ENCODE assay signal across 8 cellular contexts in the genomic region with DNA sequence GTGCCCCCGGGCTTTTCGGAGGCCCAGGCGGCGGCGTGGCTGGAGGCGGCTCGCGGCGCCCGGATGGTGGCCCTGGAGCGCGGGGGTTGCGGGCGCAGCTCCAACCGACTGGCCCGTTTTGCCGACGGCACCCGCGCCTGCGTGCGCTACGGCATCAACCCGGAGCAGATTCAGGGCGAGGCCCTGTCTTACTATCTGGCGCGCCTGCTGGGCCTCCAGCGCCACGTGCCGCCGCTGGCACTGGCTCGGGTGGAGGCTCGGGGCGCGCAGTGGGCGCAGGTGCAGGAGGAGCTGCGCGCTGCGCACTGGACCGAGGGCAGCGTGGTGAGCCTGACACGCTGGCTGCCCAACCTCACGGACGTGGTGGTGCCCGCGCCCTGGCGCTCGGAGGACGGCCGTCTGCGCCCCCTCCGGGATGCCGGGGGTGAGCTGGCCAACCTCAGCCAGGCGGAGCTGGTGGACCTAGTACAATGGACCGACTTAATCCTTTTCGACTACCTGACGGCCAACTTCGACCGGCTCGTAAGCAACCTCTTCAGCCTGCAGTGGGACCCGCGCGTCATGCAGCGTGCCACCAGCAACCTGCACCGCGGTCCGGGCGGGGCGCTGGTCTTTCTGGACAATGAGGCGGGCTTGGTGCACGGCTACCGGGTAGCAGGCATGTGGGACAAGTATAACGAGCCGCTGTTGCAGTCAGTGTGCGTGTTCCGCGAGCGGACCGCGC. TPM values are rescaled to one million over a fixed set of nuclear protein-coding genes. Genes with fewer than 3 reads are reported as not detected.
DNase-seq lines count a peak whose midpoint lies in the region; ATAC-seq, FAIRE-seq and TF ChIP-seq lines count a peak whose summit lies in the region.

No MANE protein-coding gene starts in this region.

- H3K4me3 Mint-ChIP-seq in MCF 10A (ENCODE audit: unreplicated experiment) (peak overlapping the region; percentile 82), immature natural killer cell (peak overlapping the region in 4 of 5 donors; percentile 38 to 60 (median 58))

- TF ChIP-seq POLR2A in GM12891 (IDR thresholded peaks at IDR 0.05; ENCODE audit: low read depth, low read length): no peak

- H3K4me2 ChIP-seq in OCI-LY7 (ENCODE audit: low read length): no peak overlapping the region

- in situ Hi-C loops in ACHN (cut with HindIII; ENCODE audit: low pct_ligation_motif_present, low pct_unique_long_range_greater_than_20kb, low sequenced_read_pairs): no loop called here

- H3K36me3 Mint-ChIP-seq in MCF 10A (ENCODE audit: insufficient read depth, unreplicated experiment): peaks cover 23% of the 10 kb centered on the region
- H3K36me3 Mint-ChIP-seq in immature natural killer cell: peaks cover 0 to 3% (median 0%) of the 10 kb centered on the region in 3 donors

- no peak for TF ChIP-seq CTCF in MCF 10A (IDR thresholded peaks at IDR 0.05; ENCODE audit: unreplicated experiment)
- no peak for TF ChIP-seq CTCF in OCI-LY7 (conservative IDR thresholded peaks at IDR 0.05; ENCODE audit: low read length)

- ATAC-seq in HG02852 (IDR thresholded peaks at IDR 0.05; ENCODE audit: unreplicated experiment): peak; percentile 24

- no peaks in the 10 kb centered on the region for H3K9me3 Mint-ChIP-seq in MCF 10A (ENCODE audit: unreplicated experiment)
- H3K9me3 Mint-ChIP-seq in immature natural killer cell: no peaks in the 10 kb centered on the region

- H3K27ac Mint-ChIP-seq in MCF 10A (ENCODE audit: low read depth, unreplicated experiment) (peak overlapping the region; percentile 73), immature natural killer cell (no peak overlapping the region)

- H3K4me1 ChIP-seq in OCI-LY7 (ENCODE audit: insufficient read depth, low read length, poor library complexity, severe bottlenecking): no peaks in the 10 kb centered on the region

- CTCF ChIA-PET in MCF 10A (lab: Yijun Ruan, JAX) (interaction anchor here (0.6 to 3.7 kb wide), 13 partner anchors 10 to 757 kb away, joined by 3 to 20 read pairs (median 4); no protein-coding TSS in a partner anchor), OCI-LY7 (lab: Charles Lee; ENCODE audit: unreplicated experiment) (no interaction called here)

- no peaks in the 10 kb centered on the region for H3K9me2 ChIP-seq in OCI-LY7 (ENCODE audit: insufficient read depth, low read length)

- H4K20me1 ChIP-seq in OCI-LY7 (ENCODE audit: insufficient read depth, low read length): no peaks in the 10 kb centered on the region

- H3K4me1 Mint-ChIP-seq in MCF 10A (ENCODE audit: insufficient read depth, unreplicated experiment) (peaks cover 41% of the 10 kb centered on the region), immature natural killer cell (peaks cover 11 to 12% of the 10 kb centered on the region in 2 donors)

- peak; percentile 56 for DNase-seq in ACHN
- DNase-seq in GM12891 (ENCODE audit: insufficient read length, low spot score): peak; percentile 45
- peak; percentile 48 for DNase-seq in NCI-H774 (lab: John Stamatoyannopoulos, UW)
- peak; percentile 57 for DNase-seq in MCF 10A (ENCODE audit: unreplicated experiment)
- no peak for DNase-seq in immature natural killer cell
- peak; percentile 34 for DNase-seq in stimulated activated CD4-positive, alpha-beta T cell treated with anti-CD3 and anti-CD28 coated beads, Interleukin-1b, Interleukin-23, amount 100 ng/mL, for 48 hours
- DNase-seq in OCI-LY7 (ENCODE audit: low spot score): no peak

- H3K27me3 Mint-ChIP-seq in MCF 10A (ENCODE audit: insufficient read depth, unreplicated experiment) (no peaks in the 10 kb centered on the region), immature natural killer cell (ENCODE audit: low read depth in 3 of 3) (peaks cover 9 to 29% (median 10%) of the 10 kb centered on the region in 3 donors)

- no peak overlapping the region for H3K27ac ChIP-seq in OCI-LY7 (ENCODE audit: low read depth, low read length, poor library complexity, severe bottlenecking)

- BruUV-seq in MCF 10A (replicated peaks; lab: Mats Ljungman, UMichigan) (no TSS peak), OCI-LY7 (replicated peaks; lab: Mats Ljungman, UMichigan) (no TSS peak)

- FAIRE-seq in GM12891 (lab: Jason Lieb, UNC): peak; percentile 86

- no peak overlapping the region for H3K4me3 ChIP-seq in OCI-LY7 (ENCODE audit: low read depth, low read length, poor library complexity, severe bottlenecking)

- no peaks in the 10 kb centered on the region for H3K79me2 ChIP-seq in OCI-LY7 (ENCODE audit: insufficient read depth, low read depth, low read length)

- intact Hi-C loops in MCF 10A (cut with micrococcal nuclease): loop anchor here (5.0 kb wide), 7 partner anchors 132 to 873 kb away; a partner anchor contains a TSS
- intact Hi-C loops in OCI-LY7 (cut with micrococcal nuclease; ENCODE audit: unreplicated experiment): no loop called here

- H3K36me3 ChIP-seq in OCI-LY7 (ENCODE audit: insufficient read depth, low read length): no peaks in the 10 kb centered on the region

- H3K9me3 ChIP-seq in OCI-LY7 (ENCODE audit: low read length): no peaks in the 10 kb centered on the region

- POLR2A ChIA-PET in MCF 10A (lab: Yijun Ruan, JAX) (interaction anchor here (0.6 to 4.9 kb wide), 21 partner anchors 10 to 909 kb away, joined by 3 to 69 read pairs (median 5); a partner anchor contains a TSS), OCI-LY7 (lab: Charles Lee) (no interaction called here)

- H2AFZ ChIP-seq in OCI-LY7 (ENCODE audit: low read length): no peak overlapping the region

TF ChIP-seq in GM12891, 5 proteins besides CTCF, POLR2A, EP300 and RAD21:
- TF ChIP-seq POLR2AphosphoS5 (IDR thresholded peaks at IDR 0.05; ENCODE audit: low read depth, low read length) (no peak), TAF1 (IDR thresholded peaks at IDR 0.05; ENCODE audit: low read depth, low read length) (no peak), PAX5 (IDR thresholded peaks at IDR 0.05; ENCODE audit: insufficient read depth, low read length, severe bottlenecking) (no peak)

RNA-seq across cellular contexts. Expression of a gene that starts 0.9 kb away (rescaled TPM):
- polyA plus RNA-seq in GM12891 (2012; ENCODE audit: low read depth, missing spikeins): 2.4 TPM
- total RNA-seq in MCF 10A (2022) (33.3 and 53.7 TPM in 2 replicates), OCI-LY7 (2022) (0.63 and 1.2 TPM in 2 replicates)
- not detected for polyA plus RNA-seq in immature natural killer cell
- not detected in 2 replicates for total RNA-seq in OCI-LY7 (2014; rRNA removed; shearing (Covaris generic))

RNA-seq across cellular contexts. Expression of a gene that starts 43.4 kb away (rescaled TPM):
- polyA plus RNA-seq in GM12891 (2012; ENCODE audit: low read depth, missing spikeins): 21.5 TPM
- total RNA-seq in MCF 10A (2022): 98.5 and 103 TPM in 2 replicates
- 10 to 100 TPM; 36.0 to 55.3 (median 41.1) TPM for polyA plus RNA-seq in immature natural killer cell
- 5.9 and 11.3 TPM in 2 replicates for total RNA-seq in OCI-LY7 (2014; rRNA removed; shearing (Covaris generic))
- 19.9 and 30.0 TPM in 2 replicates for total RNA-seq in OCI-LY7 (2022)

Comparison
In these comparisons a context has a peak if more than half of its experiments do, and no peak if none do; other contexts are left out.
1. DNase-seq: peak in ACHN (single experiment), GM12891 (single experiment), NCI-H774 (single experiment), MCF 10A (single experiment) and stimulated activated CD4-positive, alpha-beta T cell treated with anti-CD3 and anti-CD28 coated beads, Interleukin-1b, Interleukin-23, amount 100 ng/mL, for 48 hours (single experiment); none in immature natural killer cell (0 of 3) and OCI-LY7 (single experiment).
2. RNA of a gene that starts 0.9 kb away (total RNA-seq): 33.3 to 53.7 TPM in MCF 10A; 0.63 to 1.2 TPM in OCI-LY7; every median in the first group is over 10 times any median in the second.